In the genomic region with DNA sequence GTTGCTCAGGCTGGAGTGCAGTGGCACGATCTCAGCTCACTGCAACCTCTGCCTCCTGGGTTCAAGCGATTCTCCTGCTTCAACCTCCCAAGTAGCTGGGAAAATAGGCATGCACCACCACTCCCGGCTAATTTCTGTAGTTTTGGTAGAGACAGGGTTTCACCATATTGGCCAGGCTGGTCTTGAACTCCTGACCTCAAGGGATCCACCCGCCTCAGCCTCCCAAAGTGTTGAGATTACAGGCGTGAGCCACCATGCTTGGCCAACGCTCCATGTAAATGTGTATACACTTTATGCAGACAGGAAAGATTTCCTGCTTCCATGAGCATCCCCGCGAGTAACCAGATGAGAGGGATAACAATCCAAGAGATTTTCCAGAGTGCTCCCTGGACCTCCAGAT, we compare ENCODE assay signal across 2 cellular contexts. TPM values are rescaled to one million over a fixed set of nuclear protein-coding genes. Genes with fewer than 3 reads are reported as not detected.
"Had no signal": no experiment of that assay in that cellular context is flagged by ENCODE, and none has a peak within 500 bp of the region (broad histone marks: within the 10 kb centered on the region; RNA-seq: fewer than 3 reads in every experiment).

No MANE protein-coding gene starts in this region.

RNA-seq across cellular contexts. Expression of a gene that starts 52.1 kb away (rescaled TPM):
- total RNA-seq: activated CD4-positive, alpha-beta T cell treated with anti-CD3 and anti-CD28 coated beads, Interleukin-2, amount 10 ng/mL, durations not matched to agents 24 days and 14 days; activated CD8-positive, alpha-beta memory T cell treated with anti-CD3 and anti-CD28 coated beads for 36 hours had no signal
